ENCODE assay signal across 8 cellular contexts in genomic region chr16:84524936-84525581, GRCh38. TPM values are rescaled to one million over a fixed set of nuclear protein-coding genes. Genes with fewer than 3 reads are reported as not detected.
A peak's percentile ranks its signal among the peaks of the same experiment; 100 is the strongest.
DNase-seq lines count a peak whose midpoint lies in the region; ATAC-seq, FAIRE-seq and TF ChIP-seq lines count a peak whose summit lies in the region.
"Not testable (repeated sequence)": the region's sequence is repeated elsewhere in the genome, so short reads cannot be mapped to it uniquely, and the experiment has no call there.

No MANE protein-coding gene starts in this region.

- ATAC-seq in IMR-90 (ENCODE audit: low read depth); activated CD8-positive, alpha-beta memory T cell treated with anti-CD3 and anti-CD28 coated beads, Interleukin-2, amount 10 ng/mL, durations not matched to agents 7 days and 5 days: not testable (repeated sequence)
- peak; percentile 68 for ATAC-seq in HepG2

- H3K79me1 ChIP-seq in IMR-90 (ENCODE audit: low read depth in 1 of 2, low read length in 2 of 2): not testable (repeated sequence)

- intact Hi-C loops in IMR-90 (cut with micrococcal nuclease); dendritic cell treated with granulocyte-macrophage colony-stimulating factor and Interleukin-4, amounts not matched to agents 40 ng/mL and 50 ng/mL, for 4 days (cut with micrococcal nuclease); HepG2 (cut with micrococcal nuclease; ENCODE audit: unreplicated experiment): not testable (repeated sequence)

- H3K56ac ChIP-seq in IMR-90 (ENCODE audit: extremely low read depth, insufficient read depth, low read length): not testable (repeated sequence)

- not testable (repeated sequence) for TF ChIP-seq EP300 in HepG2 (IDR thresholded peaks at IDR 0.05; ENCODE audit: low read depth in 2 of 2, low read length in 2 of 2); HepG2 (CRISPR knock-in tag; IDR thresholded peaks at IDR 0.05; ENCODE audit: borderline replicate concordance)

- H3K14ac ChIP-seq in IMR-90 (replicated peaks; ENCODE audit: low read depth, low read length): 0 out of 2 replicates have a peak overlapping the region, but pooled peaks have one; percentile 1

- peak overlapping the region; percentile 18 for H3K4me3 Mint-ChIP-seq in activated CD8-positive, alpha-beta memory T cell treated with anti-CD3 and anti-CD28 coated beads, Interleukin-2, amount 10 ng/mL, durations not matched to agents 7 days and 5 days
- not testable (repeated sequence) for H3K4me3 Mint-ChIP-seq in dendritic cell treated with granulocyte-macrophage colony-stimulating factor and Interleukin-4, amounts not matched to agents 40 ng/mL and 50 ng/mL, for 4 days; neural progenitor cell; type B pancreatic cell

- H3K18ac ChIP-seq in IMR-90 (ENCODE audit: low read depth, low read length): not testable (repeated sequence)

- H3K27ac ChIP-seq in BLaER1 treated with 17β-estradiol and CSF1 and Interleukin-3, amounts not matched to agents 10 nM and 100 nM; IMR-90 (ENCODE audit: insufficient read depth, low read length); HepG2 (ENCODE audit: extremely low read length, insufficient read depth, low read length); neural progenitor cell: not testable (repeated sequence)

- H3K79me2 ChIP-seq in HepG2 (ENCODE audit: insufficient read depth, low read length); neural progenitor cell (ENCODE audit: low read depth): not testable (repeated sequence)

- H4K91ac ChIP-seq in IMR-90 (ENCODE audit: insufficient read depth, low read depth, low read length): not testable (repeated sequence)

- POLR2A ChIA-PET in IMR-90 (lab: Charles Lee; ENCODE audit: unreplicated experiment); HepG2 (lab: Yijun Ruan, JAX): not testable (repeated sequence)

- H2AFZ ChIP-seq in IMR-90 (replicated peaks; ENCODE audit: low read length, poor library complexity): peak overlapping the region; percentile 36
- not testable (repeated sequence) for H2AFZ ChIP-seq in HepG2 (ENCODE audit: low read length); neural progenitor cell (replicated peaks)

- TF ChIP-seq POLR2A in IMR-90 (IDR thresholded peaks at IDR 0.05; ENCODE audit: low read depth, low read length); HepG2 (IDR thresholded peaks at IDR 0.05; ENCODE audit: insufficient read depth in 1 of 2, low read depth in 2 of 2, low read length in 2 of 2): not testable (repeated sequence)

- peak overlapping the region; percentile 49; the same call in 1 of the 2 replicates for H3K4ac ChIP-seq in IMR-90 (ENCODE audit: low read depth, low read length)

- peak overlapping the region in 7 of 11 experiments; percentile 10 to 43 (median 23); a peak in 9 of 22 replicates for H3K4me2 ChIP-seq in BLaER1 treated with 17β-estradiol and CSF1 and Interleukin-3, amounts not matched to agents 10 nM and 100 nM
- H3K4me2 ChIP-seq in IMR-90 (ENCODE audit: low read depth, low read length); HepG2 (ENCODE audit: low read depth, low read length); neural progenitor cell: not testable (repeated sequence)

- H3K36me3 ChIP-seq in BLaER1 treated with 17β-estradiol and CSF1 and Interleukin-3, amounts not matched to agents 10 nM and 100 nM; H7 (replicated peaks; ENCODE audit: control insufficient read depth, insufficient read depth, low read length); IMR-90 (ENCODE audit: control insufficient read depth, insufficient read depth, low read length); HepG2 (replicated peaks in 1 of 2; ENCODE audit: control insufficient read depth in 1 of 2, insufficient read depth in 2 of 2, low read length in 2 of 2); neural progenitor cell: not testable (repeated sequence)

- peak overlapping the region; percentile 43 for H3K27ac Mint-ChIP-seq in activated CD8-positive, alpha-beta memory T cell treated with anti-CD3 and anti-CD28 coated beads, Interleukin-2, amount 10 ng/mL, durations not matched to agents 7 days and 5 days
- H3K27ac Mint-ChIP-seq in dendritic cell treated with granulocyte-macrophage colony-stimulating factor and Interleukin-4, amounts not matched to agents 40 ng/mL and 50 ng/mL, for 4 days: peak overlapping the region; percentile 51
- H3K27ac Mint-ChIP-seq in neural progenitor cell: peak overlapping the region; percentile 93
- peak overlapping the region; percentile 11 for H3K27ac Mint-ChIP-seq in type B pancreatic cell

- H2AK5ac ChIP-seq in IMR-90 (ENCODE audit: low read depth, low read length): peak overlapping the region; percentile 92; the same call in 1 of the 2 replicates

- not testable (repeated sequence) for H2BK5ac ChIP-seq in IMR-90 (ENCODE audit: low read depth, low read length, poor library complexity, severe bottlenecking)

- peaks cover 10% of the 10 kb centered on the region for H3K9me3 Mint-ChIP-seq in activated CD8-positive, alpha-beta memory T cell treated with anti-CD3 and anti-CD28 coated beads, Interleukin-2, amount 10 ng/mL, durations not matched to agents 7 days and 5 days (ENCODE audit: low read depth)
- not testable (repeated sequence) for H3K9me3 Mint-ChIP-seq in dendritic cell treated with granulocyte-macrophage colony-stimulating factor and Interleukin-4, amounts not matched to agents 40 ng/mL and 50 ng/mL, for 4 days; type B pancreatic cell
- H3K9me3 Mint-ChIP-seq in neural progenitor cell: peaks cover 23% of the 10 kb centered on the region

- 87% methylated on average over 10 of the region's 21 CpGs; no CpG with 5 or more reads in 1 of the 2 experiments for WGBS in IMR-90 (ENCODE audit: extremely low coverage in 2 of 2, insufficient read length in 1 of 2), 2 experiments
- 38% methylated on average over 21 of the region's 21 CpGs for WGBS in HepG2 (ENCODE audit: low lambda C conversion rate)

- peaks cover 80% of the 10 kb centered on the region for H3K4me1 Mint-ChIP-seq in activated CD8-positive, alpha-beta memory T cell treated with anti-CD3 and anti-CD28 coated beads, Interleukin-2, amount 10 ng/mL, durations not matched to agents 7 days and 5 days
- H3K4me1 Mint-ChIP-seq in dendritic cell treated with granulocyte-macrophage colony-stimulating factor and Interleukin-4, amounts not matched to agents 40 ng/mL and 50 ng/mL, for 4 days (ENCODE audit: low read depth): peaks cover 40% of the 10 kb centered on the region
- peaks cover 53% of the 10 kb centered on the region for H3K4me1 Mint-ChIP-seq in neural progenitor cell
- peaks cover 33% of the 10 kb centered on the region for H3K4me1 Mint-ChIP-seq in type B pancreatic cell (ENCODE audit: unreplicated experiment)

- H2BK15ac ChIP-seq in IMR-90 (ENCODE audit: low read depth, low read length): not testable (repeated sequence)

- TF ChIP-seq RAD21 in IMR-90 (IDR thresholded peaks at IDR 0.05; ENCODE audit: low read length); HepG2 (CRISPR knock-in tag; IDR thresholded peaks at IDR 0.05): not testable (repeated sequence)

- not testable (repeated sequence) for H4K5ac ChIP-seq in IMR-90 (ENCODE audit: low read depth, low read length)

- not testable (repeated sequence) for H3K4me3 ChIP-seq in BLaER1 treated with 17β-estradiol and CSF1 and Interleukin-3, amounts not matched to agents 10 nM and 100 nM; H7 (ENCODE audit: insufficient read depth, low read depth, low read length); IMR-90 (ENCODE audit: insufficient read depth, low read depth, low read length); HepG2 (replicated peaks in 1 of 3; ENCODE audit: insufficient read depth in 1 of 3, low read depth in 2 of 3, low read length in 3 of 3); neural progenitor cell

- not testable (repeated sequence) for H3K23ac ChIP-seq in IMR-90 (ENCODE audit: low read depth, low read length)

- not testable (repeated sequence) for H2BK120ac ChIP-seq in IMR-90 (ENCODE audit: low read depth, low read length)

- not testable (repeated sequence) for FAIRE-seq in HepG2 (lab: Jason Lieb, UNC)

- not testable (repeated sequence) for H4K8ac ChIP-seq in IMR-90 (ENCODE audit: low read depth in 2 of 2, low read length in 2 of 2)

- not testable (repeated sequence) for H3K9ac ChIP-seq in BLaER1 treated with 17β-estradiol and CSF1 and Interleukin-3, amounts not matched to agents 10 nM and 100 nM; IMR-90 (ENCODE audit: low read depth, low read length); HepG2 (ENCODE audit: insufficient read depth, low read depth, low read length); neural progenitor cell

- CTCF ChIA-PET in IMR-90 (lab: Yijun Ruan, JAX); HepG2 (lab: Yijun Ruan, JAX; ENCODE audit: low intra/inter-chr PET ratio, low total read pairs): not testable (repeated sequence)
- CTCF ChIA-PET in activated CD8-positive, alpha-beta memory T cell treated with anti-CD3 and anti-CD28 coated beads, Interleukin-2, amount 10 ng/mL, durations not matched to agents 7 days and 5 days (lab: Charles Lee): interaction anchor here (0.7 to 1.5 kb wide), 4 partner anchors 12 to 29 kb away, joined by 3 to 6 read pairs (median 4); no protein-coding TSS in a partner anchor

- DNase-seq in H7: peak; percentile 71
- not testable (repeated sequence) for DNase-seq in IMR-90; activated CD8-positive, alpha-beta memory T cell treated with anti-CD3 and anti-CD28 coated beads, Interleukin-2, amount 10 ng/mL, durations not matched to agents 7 days and 5 days; HepG2 (ENCODE audit: low spot score); neural progenitor cell (ENCODE audit: low spot score); type B pancreatic cell (ENCODE audit: extremely low spot score, unreplicated experiment)

- H2BK20ac ChIP-seq in IMR-90 (ENCODE audit: low read depth, low read length): 0 out of 2 replicates have a peak overlapping the region, but pooled peaks have one; percentile 28

- dilution Hi-C loops in IMR-90 (cut with HindIII; ENCODE audit: low sequenced_read_pairs, unreplicated experiment): not testable (repeated sequence)

- BruUV-seq in IMR-90 (replicated peaks; lab: Mats Ljungman, UMichigan); HepG2 (replicated peaks; lab: Mats Ljungman, UMichigan): not testable (repeated sequence)

- H3K36me3 Mint-ChIP-seq in activated CD8-positive, alpha-beta memory T cell treated with anti-CD3 and anti-CD28 coated beads, Interleukin-2, amount 10 ng/mL, durations not matched to agents 7 days and 5 days: peaks cover 43% of the 10 kb centered on the region
- not testable (repeated sequence) for H3K36me3 Mint-ChIP-seq in dendritic cell treated with granulocyte-macrophage colony-stimulating factor and Interleukin-4, amounts not matched to agents 40 ng/mL and 50 ng/mL, for 4 days (ENCODE audit: low read depth); neural progenitor cell; type B pancreatic cell

- H4K20me1 ChIP-seq in BLaER1 treated with 17β-estradiol and CSF1 and Interleukin-3, amounts not matched to agents 10 nM and 100 nM; IMR-90 (ENCODE audit: insufficient read depth, low read length); HepG2 (ENCODE audit: insufficient read depth, low read length); neural progenitor cell (ENCODE audit: low read depth): not testable (repeated sequence)

- H3K9me1 ChIP-seq in IMR-90 (ENCODE audit: insufficient read depth, low read length): not testable (repeated sequence)

- TF ChIP-seq CTCF in IMR-90 (conservative IDR thresholded peaks at IDR 0.05; ENCODE audit: low read depth, low read length); HepG2 (CRISPR knock-in tag; IDR thresholded peaks at IDR 0.05); neural progenitor cell (IDR thresholded peaks at IDR 0.05); type B pancreatic cell (conservative IDR thresholded peaks at IDR 0.05): not testable (repeated sequence)

- peaks cover 24% of the 10 kb centered on the region for H3F3A ChIP-seq in neural progenitor cell (ENCODE audit: low read depth)

- not testable (repeated sequence) for H3K27me3 Mint-ChIP-seq in activated CD8-positive, alpha-beta memory T cell treated with anti-CD3 and anti-CD28 coated beads, Interleukin-2, amount 10 ng/mL, durations not matched to agents 7 days and 5 days; neural progenitor cell (ENCODE audit: insufficient read depth, low read depth); type B pancreatic cell
- peaks cover 20% of the 10 kb centered on the region for H3K27me3 Mint-ChIP-seq in dendritic cell treated with granulocyte-macrophage colony-stimulating factor and Interleukin-4, amounts not matched to agents 40 ng/mL and 50 ng/mL, for 4 days

- H3K27me3 ChIP-seq in BLaER1 treated with 17β-estradiol and CSF1 and Interleukin-3, amounts not matched to agents 10 nM and 100 nM; H7 (ENCODE audit: control insufficient read depth, insufficient read depth, low read length); IMR-90 (ENCODE audit: control insufficient read depth, insufficient read depth, low read length); HepG2 (ENCODE audit: control insufficient read depth in 1 of 2, insufficient read depth in 2 of 2, low read length in 2 of 2); neural progenitor cell: not testable (repeated sequence)

- in situ Hi-C loops in IMR-90 (cut with MboI; ENCODE audit: low sequenced_read_pairs); HepG2 (cut with HindIII; ENCODE audit: extremely low pct_ligation_motif_present, low pct_unique_long_range_greater_than_20kb): not testable (repeated sequence)

- H2AK9ac ChIP-seq in IMR-90 (replicated peaks; ENCODE audit: low read depth, low read length, poor library complexity): not testable (repeated sequence)

- peaks cover 6 to 15% (median 8%) of the 10 kb centered on the region in 11 experiments; a peak in 21 of 22 replicates for H3K9me3 ChIP-seq in BLaER1 treated with 17β-estradiol and CSF1 and Interleukin-3, amounts not matched to agents 10 nM and 100 nM (replicated peaks in 1 of 11)
- H3K9me3 ChIP-seq in IMR-90 (ENCODE audit: control insufficient read depth, insufficient read depth, low read length); HepG2 (ENCODE audit: low read length); neural progenitor cell (ENCODE audit: low read depth): not testable (repeated sequence)

- peaks cover 45 to 67% (median 62%) of the 10 kb centered on the region in 10 experiments for H3K4me1 ChIP-seq in BLaER1 treated with 17β-estradiol and CSF1 and Interleukin-3, amounts not matched to agents 10 nM and 100 nM
- H3K4me1 ChIP-seq in IMR-90 (ENCODE audit: control insufficient read depth, insufficient read depth, low read length); HepG2 (ENCODE audit: insufficient read depth, low read length): not testable (repeated sequence)
- peaks cover 29% of the 10 kb centered on the region for H3K4me1 ChIP-seq in neural progenitor cell

RNA-seq across cellular contexts. Expression of gene MEAK7, which starts 20.6 kb away (rescaled TPM):
- total RNA-seq in H7 (2014; rRNA removed; shearing (Covaris generic)): 9.2 and 11.6 TPM in 2 replicates
- 27.4 and 27.8 TPM in 2 replicates for total RNA-seq in IMR-90 (2012; rRNA removed)
- polyA plus RNA-seq in IMR-90 (2012; rRNA removed): 36.0 and 39.0 TPM in 2 replicates
- 25.1 and 29.9 TPM in 2 replicates for polyA plus RNA-seq in IMR-90 (2012; cell fraction: cytosol; rRNA removed)
- 31.0 and 35.1 TPM in 2 replicates for polyA plus RNA-seq in IMR-90 (2012; cell fraction: nucleus; rRNA removed; ENCODE audit: low replicate concordance)
- 10 to 100 TPM; 37.9 to 73.9 TPM for total RNA-seq in activated CD8-positive, alpha-beta memory T cell treated with anti-CD3 and anti-CD28 coated beads, Interleukin-2, amount 10 ng/mL, durations not matched to agents 7 days and 5 days
- 14.7 and 17.4 TPM in 2 replicates for total RNA-seq in HepG2 (2016; rRNA removed; fragmentation: Illumina TruSeq; extraction: Trizol)
- total RNA-seq in HepG2 (2016; cell fraction: cytosol; rRNA removed; fragmentation: Illumina TruSeq; extraction: Trizol; ENCODE audit: low read depth): 1.0 and 1.5 TPM in 2 replicates
- 14.3 and 19.5 TPM in 2 replicates for total RNA-seq in HepG2 (2016; cell fraction: insoluble cytoplasmic fraction; rRNA removed; fragmentation: Illumina TruSeq; extraction: Trizol)
- 3.8 and 4.1 TPM in 2 replicates for total RNA-seq in HepG2 (2016; cell fraction: membrane; rRNA removed; fragmentation: Illumina TruSeq; extraction: Trizol)
- total RNA-seq in HepG2 (2016; cell fraction: nucleus; rRNA removed; fragmentation: Illumina TruSeq; extraction: Trizol): 13.9 and 16.3 TPM in 2 replicates
- 11.8 and 12.0 TPM in 2 replicates for polyA plus RNA-seq in HepG2 (2011; rRNA removed)
- polyA plus RNA-seq in HepG2 (2011; cell fraction: cytosol; rRNA removed): 10.9 and 11.8 TPM in 2 replicates
- 13.6 and 14.0 TPM in 2 replicates for polyA plus RNA-seq in HepG2 (2011; cell fraction: nucleus; rRNA removed)
- polyA plus RNA-seq in HepG2 (2012): 6.9 and 8.1 TPM in 2 replicates
- polyA plus RNA-seq in HepG2 (2016; cell fraction: cytosol; fragmentation: Illumina TruSeq; extraction: Trizol; ENCODE audit: low read depth): 0.46 and 0.59 TPM in 2 replicates
- 10.6 and 11.4 TPM in 2 replicates for polyA plus RNA-seq in HepG2 (2016; cell fraction: insoluble cytoplasmic fraction; fragmentation: Illumina TruSeq; extraction: Trizol; ENCODE audit: low read depth)
- 1.5 and 1.9 TPM in 2 replicates for polyA plus RNA-seq in HepG2 (2016; cell fraction: membrane; fragmentation: Illumina TruSeq; extraction: Trizol; ENCODE audit: low read depth)
- 9.0 and 10.6 TPM in 2 replicates for polyA plus RNA-seq in HepG2 (2016; cell fraction: nucleus; fragmentation: Illumina TruSeq; extraction: Trizol; ENCODE audit: insufficient read depth, low read depth)
- 20.4 and 30.6 TPM in 2 replicates for polyA minus RNA-seq in HepG2 (2011; rRNA and poly(A)+ RNA removed; ENCODE audit: low replicate concordance)
- polyA minus RNA-seq in HepG2 (2011; cell fraction: cytosol; rRNA and poly(A)+ RNA removed): 7.9 and 10.9 TPM in 2 replicates
- polyA minus RNA-seq in HepG2 (2011; cell fraction: nucleus; rRNA and poly(A)+ RNA removed): 17.6 and 19.1 TPM in 2 replicates
- 18.4 and 22.5 TPM in 2 replicates for total RNA-seq in neural progenitor cell (ENCODE audit: low replicate concordance)
- 28.5 and 30.3 TPM in 2 replicates for total RNA-seq in type B pancreatic cell (ENCODE audit: low replicate concordance)

Comparison
In these comparisons a context has a peak if more than half of its experiments do, and no peak if none do; other contexts are left out.
1. H3K27ac Mint-ChIP-seq: peak in every context shown above with its lines; median percentile 93 in neural progenitor cell; 51 in dendritic cell treated with granulocyte-macrophage colony-stimulating factor and Interleukin-4, amounts not matched to agents 40 ng/mL and 50 ng/mL, for 4 days; 43 in activated CD8-positive, alpha-beta memory T cell treated with anti-CD3 and anti-CD28 coated beads, Interleukin-2, amount 10 ng/mL, durations not matched to agents 7 days and 5 days; 11 in type B pancreatic cell.